9 cellular contexts compared by ENCODE assay signal in genomic region chr1:78060857-78061563, GRCh38. TPM values are rescaled to one million over a fixed set of nuclear protein-coding genes. Genes with fewer than 3 reads are reported as not detected.
DNase-seq lines count a peak whose midpoint lies in the region; ATAC-seq and TF ChIP-seq lines count a peak whose summit lies in the region.
"Had no signal": no experiment of that assay in that cellular context is flagged by ENCODE, and none has a peak within 500 bp of the region (broad histone marks: within the 10 kb centered on the region; RNA-seq: fewer than 3 reads in every experiment).

No MANE protein-coding gene starts in this region.

- peak; percentile 27 for TF ChIP-seq CTCF in GM12865 (IDR thresholded peaks at IDR 0.05; ENCODE audit: insufficient read depth, low read depth, low read length, missing control alignments)
- peak; percentile 41 for TF ChIP-seq CTCF in epithelial cell of esophagus (IDR thresholded peaks at IDR 0.05; ENCODE audit: insufficient read depth, low read depth, low read length, missing control alignments)

- ATAC-seq in GM21367 (IDR thresholded peaks at IDR 0.05; ENCODE audit: unreplicated experiment) (peak; percentile 63), HG03175 (IDR thresholded peaks at IDR 0.05; ENCODE audit: unreplicated experiment) (peak; percentile 72)

- no peak overlapping the region for H3K4me3 ChIP-seq in GM12865 (ENCODE audit: low read depth, low read length)
- H3K4me3 ChIP-seq in epithelial cell of esophagus (ENCODE audit: low read length) = no peak overlapping the region

- DNase-seq in GM12865 (ENCODE audit: low read depth) (peak; percentile 74), epithelial cell of esophagus (ENCODE audit: low read depth) (peak; percentile 90), superior temporal gyrus (ENCODE audit: extremely low spot score) (no peak), NCI-H2227 (lab: John Stamatoyannopoulos, UW; ENCODE audit: unreplicated experiment) (no peak), HT-29 (ENCODE audit: low spot score) (no peak), C1 segment of cervical spinal cord (lab: John Stamatoyannopoulos, UW) (no peak)
- DNase-seq: activated CD4-positive, alpha-beta T cell treated with anti-CD3 and anti-CD28 coated beads for 48 hours had no signal

RNA-seq across cellular contexts. Expression of gene GIPC2, which starts 15.2 kb away (rescaled TPM):
- 13.4 and 15.4 TPM in 2 replicates for total RNA-seq in HT-29 (2014; rRNA removed; shearing (Covaris generic))

RNA-seq across cellular contexts. Expression of gene DNAJB4, which starts 56.3 kb away (rescaled TPM):
- 4.2 and 7.9 TPM in 2 replicates for total RNA-seq in HT-29 (2014; rRNA removed; shearing (Covaris generic))

Comparison
In these comparisons a context has a peak if more than half of its experiments do, and no peak if none do; other contexts are left out.
1. DNase-seq: peak in GM12865 (single experiment) and epithelial cell of esophagus (single experiment); none in superior temporal gyrus (single experiment), NCI-H2227 (single experiment), HT-29 (single experiment) and C1 segment of cervical spinal cord (0 of 14).